In genomic region chr5:113221294-113222176, GRCh38 we compare ENCODE assay signal across 1 cellular context.
TF ChIP-seq lines count a peak whose summit lies in the region.

No MANE protein-coding gene starts in this region.

TF ChIP-seq in IMR-90, 13 proteins besides CTCF, POLR2A, EP300 and RAD21 (continued from another document):
- TF ChIP-seq RCOR1 (IDR thresholded peaks at IDR 0.05; ENCODE audit: insufficient replicate concordance, low read length) (no peak), NFE2L2 (IDR thresholded peaks at IDR 0.05; ENCODE audit: low read depth, low read length) (no peak), CEBPB (IDR thresholded peaks at IDR 0.05; ENCODE audit: low read depth, low read length) (no peak), ELK1 (IDR thresholded peaks at IDR 0.05; ENCODE audit: borderline replicate concordance, low read depth, low read length) (no peak)
